ENCODE assay signal across 1 cellular context in genomic region chr7:2814682-2815522, GRCh38.
TF ChIP-seq lines count a peak whose summit lies in the region.

No MANE protein-coding gene starts in this region.

TF ChIP-seq in HepG2, 621 proteins besides CTCF, POLR2A, EP300 and RAD21:
- TF ChIP-seq ATF6 (CRISPR knock-in tag; conservative IDR thresholded peaks at IDR 0.05) (no peak), FOSL2 (CRISPR knock-in tag; IDR thresholded peaks at IDR 0.05) (0 out of 2 replicates have a peak, but pooled peaks have one; percentile 9), SYNCRIP (IDR thresholded peaks at IDR 0.05; ENCODE audit: insufficient read depth, low read depth, low read length) (no peak), ZBTB33 (CRISPR knock-in tag; IDR thresholded peaks at IDR 0.05) (peak; percentile 68), ZBTB38 (CRISPR knock-in tag; IDR thresholded peaks at IDR 0.05) (peak; percentile 42; the same call in 1 of the 2 replicates)
- TF ChIP-seq, protein P1, sequence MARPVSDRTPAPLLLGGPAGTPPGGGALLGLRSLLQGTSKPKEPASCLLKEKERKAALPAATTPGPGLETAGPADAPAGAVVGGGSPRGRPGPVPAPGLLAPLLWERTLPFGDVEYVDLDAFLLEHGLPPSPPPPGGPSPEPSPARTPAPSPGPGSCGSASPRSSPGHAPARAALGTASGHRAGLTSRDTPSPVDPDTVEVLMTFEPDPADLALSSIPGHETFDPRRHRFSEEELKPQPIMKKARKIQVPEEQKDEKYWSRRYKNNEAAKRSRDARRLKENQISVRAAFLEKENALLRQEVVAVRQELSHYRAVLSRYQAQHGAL (CRISPR knock-in tag; IDR thresholded peaks at IDR 0.05; ENCODE audit: not compliant biosample characterization), result no peak
- TF ChIP-seq, protein P2, sequence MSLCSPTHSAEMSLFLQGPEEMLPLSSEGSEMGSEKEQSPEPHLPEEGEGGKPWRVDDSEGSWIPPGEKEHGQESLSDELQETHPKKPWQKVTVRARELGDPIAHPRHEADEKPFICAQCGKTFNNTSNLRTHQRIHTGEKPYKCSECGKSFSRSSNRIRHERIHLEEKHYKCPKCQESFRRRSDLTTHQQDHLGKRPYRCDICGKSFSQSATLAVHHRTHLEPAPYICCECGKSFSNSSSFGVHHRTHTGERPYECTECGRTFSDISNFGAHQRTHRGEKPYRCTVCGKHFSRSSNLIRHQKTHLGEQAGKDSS (CRISPR knock-in tag; IDR thresholded peaks at IDR 0.05; ENCODE audit: borderline replicate concordance, low read depth), result no peak
